35 cellular contexts compared by ENCODE assay signal in genomic region chr1:227673441-227673840, GRCh38.
"Had no signal": no experiment of that assay in that cellular context is flagged by ENCODE, and none has a peak within 500 bp of the region (broad histone marks: within the 10 kb centered on the region; RNA-seq: fewer than 3 reads in every experiment).

No MANE protein-coding gene starts in this region.

- H3K27ac ChIP-seq: KMS-11 had no signal

- H3K4me2 ChIP-seq: KMS-11 had no signal

- DNase-seq: Karpas-422, Kasumi-1, KG1, MG63, MM.1S, MV-4-11, NCI-H1048, NCI-H1092, NCI-H1092 treated with DMSO at 0.1 percent for 48 hours, NCI-H1105, NCI-H1105 treated with DMSO at 0.1 percent for 48 hours, NCI-H1417, NCI-H1417 treated with DMSO at 0.1 percent for 48 hours, NCI-H1436, NCI-H1436 treated with DMSO at 0.1 percent for 48 hours, NCI-H146, NCI-H1694, NCI-H1694 treated with DMSO at 0.1 percent for 48 hours, NCI-H187, NCI-H187 treated with DMSO at 0.1 percent for 48 hours, NCI-H1930, NCI-H2029, NCI-H2029 treated with DMSO at 0.1 percent for 48 hours, NCI-H2081, NCI-H2081 treated with DMSO at 0.1 percent for 48 hours, NCI-H2107, NCI-H2171, NCI-H2171 treated with DMSO at 0.1 percent for 48 hours, NCI-H2227 treated with DMSO at 0.1 percent for 48 hours, NCI-H226, NCI-H345, NCI-H446, NCI-H446 treated with DMSO at 0.1 percent for 48 hours, NCI-H510A had no signal

- H3K9ac ChIP-seq: KMS-11 had no signal

- H3K27me3 ChIP-seq: MG63 had no signal

- H3K4me3 ChIP-seq: MG63 had no signal

- H3K36me3 ChIP-seq: MG63 had no signal
